9 cellular contexts compared by ENCODE assay signal in the genomic region with DNA sequence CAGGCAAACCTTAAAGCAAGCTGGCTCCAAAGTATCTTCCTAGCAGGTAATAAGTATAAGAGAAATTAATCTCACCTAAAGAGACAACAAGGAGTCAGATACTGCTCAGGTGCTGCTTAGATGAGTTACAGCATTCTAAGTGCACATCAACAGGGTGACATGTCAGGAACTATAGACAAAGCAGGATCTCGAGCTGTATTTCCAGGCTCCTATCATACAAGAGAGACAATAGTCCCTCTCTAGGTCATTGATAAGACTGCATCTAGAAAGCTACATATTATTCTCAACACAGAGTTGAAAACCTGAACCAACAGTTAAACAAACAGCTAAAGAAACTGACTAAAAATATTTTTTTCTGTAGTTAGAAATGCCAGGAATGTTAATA. TPM values are rescaled to one million over a fixed set of nuclear protein-coding genes. Genes with fewer than 3 reads are reported as not detected.
DNase-seq lines count a peak whose midpoint lies in the region; ATAC-seq, FAIRE-seq and TF ChIP-seq lines count a peak whose summit lies in the region.
"Had no signal": no experiment of that assay in that cellular context is flagged by ENCODE, and none has a peak within 500 bp of the region (broad histone marks: within the 10 kb centered on the region; RNA-seq: fewer than 3 reads in every experiment).

No MANE protein-coding gene starts in this region.

- FAIRE-seq in pancreas (lab: Jason Lieb, UNC), result no peak

- peak; percentile 12 for TF ChIP-seq CTCF in cardiac muscle cell (IDR thresholded peaks at IDR 0.05; ENCODE audit: low read depth, low read length)
- peak; percentile 54 for TF ChIP-seq CTCF in SK-N-SH (IDR thresholded peaks at IDR 0.05)
- TF ChIP-seq CTCF in type B pancreatic cell (conservative IDR thresholded peaks at IDR 0.05), result peak; percentile 64
- TF ChIP-seq CTCF in pancreas (IDR thresholded peaks at IDR 0.05), result no peak

- H3K9me3 ChIP-seq in cardiac muscle cell (ENCODE audit: low read depth), result no peaks in the 10 kb centered on the region
- no peaks in the 10 kb centered on the region for H3K9me3 ChIP-seq in SK-N-SH
- H3K9me3 ChIP-seq in pancreas, result no peaks in the 10 kb centered on the region

- DNase-seq in cardiac muscle cell (ENCODE audit: low read depth in 1 of 2, low spot score in 1 of 2) (no peak), Right ventricle myocardium superior (no peak), SK-N-SH (no peak), inferior parietal cortex (ENCODE audit: extremely low spot score) (peak; percentile 64), type B pancreatic cell (ENCODE audit: extremely low spot score, unreplicated experiment) (no peak), pancreas (no peak), posterior vena cava (ENCODE audit: low spot score) (no peak)
- DNase-seq: DMS79 had no signal

- peak; percentile 19; the same call in 1 of the 2 replicates for TF ChIP-seq RAD21 in SK-N-SH (IDR thresholded peaks at IDR 0.05; ENCODE audit: low read length)

- ATAC-seq in Right ventricle myocardium superior (ENCODE audit: poor library complexity) (no peak), pancreas (no peak), HG02798 (IDR thresholded peaks at IDR 0.05; ENCODE audit: poor library complexity, unreplicated experiment) (no peak)

- TF ChIP-seq EP300 in SK-N-SH (IDR thresholded peaks at IDR 0.05; ENCODE audit: borderline replicate concordance in 1 of 2, low read depth in 1 of 2, low read length in 1 of 2), result no peak

- intact Hi-C loops in Right ventricle myocardium superior (cut with DNase I) (no loop called here), pancreas (cut with DNase I) (no loop called here), posterior vena cava (cut with DNase I) (no loop called here)

- H3K27me3 Mint-ChIP-seq in type B pancreatic cell, result no peaks in the 10 kb centered on the region

- H4K20me1 ChIP-seq in SK-N-SH (ENCODE audit: insufficient read depth), result peaks cover 19% of the 10 kb centered on the region; the same call in 1 of the 2 replicates

- peaks cover 38% of the 10 kb centered on the region for H3K4me1 Mint-ChIP-seq in type B pancreatic cell (ENCODE audit: unreplicated experiment)

- H3K27me3 ChIP-seq in cardiac muscle cell (no peaks in the 10 kb centered on the region), SK-N-SH (ENCODE audit: insufficient read depth) (no peaks in the 10 kb centered on the region), pancreas (no peaks in the 10 kb centered on the region)

- no peak overlapping the region for H3K27ac Mint-ChIP-seq in type B pancreatic cell

- H3K4me1 ChIP-seq in cardiac muscle cell (ENCODE audit: low read depth), result peaks cover 29% of the 10 kb centered on the region
- peaks cover 0 to 33% of the 10 kb centered on the region in 2 experiments; a peak in 3 of 4 replicates for H3K4me1 ChIP-seq in SK-N-SH (ENCODE audit: control insufficient read depth in 1 of 2, insufficient read depth in 2 of 2, low read depth in 1 of 2, low read length in 1 of 2)
- peaks cover 26 to 46% (median 45%) of the 10 kb centered on the region in 3 donors for H3K4me1 ChIP-seq in pancreas

- H3K4me3 ChIP-seq in cardiac muscle cell (peak overlapping the region; percentile 78), SK-N-SH (ENCODE audit: low read depth in 2 of 2, low read length in 1 of 2) (no peak overlapping the region; a peak in 1 of 4 replicates), pancreas (no peak overlapping the region)

- H3K9ac ChIP-seq in SK-N-SH, result no peak overlapping the region; the same call in 1 of the 2 replicates

- CTCF ChIA-PET in SK-N-SH (lab: Yijun Ruan, JAX), result interaction anchor here (0.7 kb wide), 1 partner anchor 862 kb away, joined by 3 read pairs; no protein-coding TSS in a partner anchor

- POLR2A ChIA-PET in SK-N-SH (lab: Yijun Ruan, JAX), result no interaction called here

- no peaks in the 10 kb centered on the region for H3K36me3 ChIP-seq in cardiac muscle cell
- H3K36me3 ChIP-seq in SK-N-SH (replicated peaks in 1 of 2; ENCODE audit: control insufficient read depth in 1 of 2, insufficient read depth in 2 of 2, low read length in 1 of 2), result no peaks in the 10 kb centered on the region
- no peaks in the 10 kb centered on the region for H3K36me3 ChIP-seq in pancreas

- 23% methylated on average over 1 of the region's 1 CpG for WGBS in SK-N-SH (ENCODE audit: low lambda C conversion rate)
- WGBS in pancreas, 2 donors, result 19 to 29% methylated on average over 1 of the region's 1 CpG

- H3K4me3 Mint-ChIP-seq in type B pancreatic cell, result peak overlapping the region; percentile 99

- H3K36me3 Mint-ChIP-seq in type B pancreatic cell, result no peaks in the 10 kb centered on the region

- no peak overlapping the region for H2AFZ ChIP-seq in SK-N-SH (ENCODE audit: low read depth)

- H3K9me3 Mint-ChIP-seq in type B pancreatic cell, result no peaks in the 10 kb centered on the region

- no peak overlapping the region for H3K27ac ChIP-seq in cardiac muscle cell
- H3K27ac ChIP-seq in SK-N-SH (ENCODE audit: low read depth in 2 of 2, low read length in 1 of 2), result peak overlapping the region; percentile 58 to 77; a peak in 3 of 4 replicates
- H3K27ac ChIP-seq in pancreas, result peak overlapping the region in 2 of 4 donors; percentile 49 to 59

- H3K4me2 ChIP-seq in SK-N-SH, result peak overlapping the region; percentile 90

- no peaks in the 10 kb centered on the region for H3K9me2 ChIP-seq in SK-N-SH

- peaks cover 21% of the 10 kb centered on the region for H3F3A ChIP-seq in SK-N-SH (replicated peaks; ENCODE audit: insufficient read depth)

- peaks cover 86% of the 10 kb centered on the region for H3K79me2 ChIP-seq in SK-N-SH (ENCODE audit: insufficient read depth)

TF ChIP-seq in SK-N-SH, 30 proteins besides CTCF, POLR2A, EP300 and RAD21:
- TF ChIP-seq FOXJ3 (CRISPR knock-in tag; IDR thresholded peaks at IDR 0.05) (no peak), RCOR1 (IDR thresholded peaks at IDR 0.05; ENCODE audit: low read length) (no peak), TEAD4 (IDR thresholded peaks at IDR 0.05; ENCODE audit: borderline replicate concordance, insufficient read depth) (no peak), CHD2 (IDR thresholded peaks at IDR 0.05; ENCODE audit: low read length, partially characterized antibody) (no peak), ELF1 (IDR thresholded peaks at IDR 0.05) (no peak), NRF1 (IDR thresholded peaks at IDR 0.05; ENCODE audit: low read depth, low read length) (no peak), GABPA (IDR thresholded peaks at IDR 0.05; ENCODE audit: low read depth) (no peak), TCF12 (IDR thresholded peaks at IDR 0.05) (no peak), TAF1 (IDR thresholded peaks at IDR 0.05; ENCODE audit: borderline replicate concordance, low read depth, low read length) (no peak), RFX5 (IDR thresholded peaks at IDR 0.05; ENCODE audit: low read length) (no peak), FOXM1 (IDR thresholded peaks at IDR 0.05; ENCODE audit: low read depth) (no peak), NFIC (IDR thresholded peaks at IDR 0.05; ENCODE audit: borderline replicate concordance) (no peak)
- TF ChIP-seq, protein P1, sequence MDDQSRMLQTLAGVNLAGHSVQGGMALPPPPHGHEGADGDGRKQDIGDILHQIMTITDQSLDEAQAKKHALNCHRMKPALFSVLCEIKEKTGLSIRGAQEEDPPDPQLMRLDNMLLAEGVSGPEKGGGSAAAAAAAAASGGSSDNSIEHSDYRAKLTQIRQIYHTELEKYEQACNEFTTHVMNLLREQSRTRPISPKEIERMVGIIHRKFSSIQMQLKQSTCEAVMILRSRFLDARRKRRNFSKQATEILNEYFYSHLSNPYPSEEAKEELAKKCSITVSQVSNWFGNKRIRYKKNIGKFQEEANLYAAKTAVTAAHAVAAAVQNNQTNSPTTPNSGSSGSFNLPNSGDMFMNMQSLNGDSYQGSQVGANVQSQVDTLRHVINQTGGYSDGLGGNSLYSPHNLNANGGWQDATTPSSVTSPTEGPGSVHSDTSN (IDR thresholded peaks at IDR 0.05), result no peak
- TF ChIP-seq, protein P2, sequence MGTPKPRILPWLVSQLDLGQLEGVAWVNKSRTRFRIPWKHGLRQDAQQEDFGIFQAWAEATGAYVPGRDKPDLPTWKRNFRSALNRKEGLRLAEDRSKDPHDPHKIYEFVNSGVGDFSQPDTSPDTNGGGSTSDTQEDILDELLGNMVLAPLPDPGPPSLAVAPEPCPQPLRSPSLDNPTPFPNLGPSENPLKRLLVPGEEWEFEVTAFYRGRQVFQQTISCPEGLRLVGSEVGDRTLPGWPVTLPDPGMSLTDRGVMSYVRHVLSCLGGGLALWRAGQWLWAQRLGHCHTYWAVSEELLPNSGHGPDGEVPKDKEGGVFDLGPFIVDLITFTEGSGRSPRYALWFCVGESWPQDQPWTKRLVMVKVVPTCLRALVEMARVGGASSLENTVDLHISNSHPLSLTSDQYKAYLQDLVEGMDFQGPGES (IDR thresholded peaks at IDR 0.05; ENCODE audit: low read depth, low read length), result no peak
- TF ChIP-seq, protein P3, sequence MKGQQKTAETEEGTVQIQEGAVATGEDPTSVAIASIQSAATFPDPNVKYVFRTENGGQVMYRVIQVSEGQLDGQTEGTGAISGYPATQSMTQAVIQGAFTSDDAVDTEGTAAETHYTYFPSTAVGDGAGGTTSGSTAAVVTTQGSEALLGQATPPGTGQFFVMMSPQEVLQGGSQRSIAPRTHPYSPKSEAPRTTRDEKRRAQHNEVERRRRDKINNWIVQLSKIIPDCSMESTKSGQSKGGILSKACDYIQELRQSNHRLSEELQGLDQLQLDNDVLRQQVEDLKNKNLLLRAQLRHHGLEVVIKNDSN (IDR thresholded peaks at IDR 0.05; ENCODE audit: borderline replicate concordance, low read depth), result no peak
- TF ChIP-seq, protein P4, sequence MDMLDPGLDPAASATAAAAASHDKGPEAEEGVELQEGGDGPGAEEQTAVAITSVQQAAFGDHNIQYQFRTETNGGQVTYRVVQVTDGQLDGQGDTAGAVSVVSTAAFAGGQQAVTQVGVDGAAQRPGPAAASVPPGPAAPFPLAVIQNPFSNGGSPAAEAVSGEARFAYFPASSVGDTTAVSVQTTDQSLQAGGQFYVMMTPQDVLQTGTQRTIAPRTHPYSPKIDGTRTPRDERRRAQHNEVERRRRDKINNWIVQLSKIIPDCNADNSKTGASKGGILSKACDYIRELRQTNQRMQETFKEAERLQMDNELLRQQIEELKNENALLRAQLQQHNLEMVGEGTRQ (IDR thresholded peaks at IDR 0.05; ENCODE audit: borderline replicate concordance, low read depth, low read length), result no peak

RNA-seq across cellular contexts. Expression of a gene that starts 3.9 kb away (rescaled TPM):
- total RNA-seq in cardiac muscle cell (45.9 and 73.1 TPM in 2 replicates), Right ventricle myocardium superior (27.9 TPM), type B pancreatic cell (ENCODE audit: low replicate concordance) (62.8 and 63.4 TPM in 2 replicates), pancreas (10 to 100 TPM; 50.2 to 72.7 (median 52.6) TPM), posterior vena cava (10 to 100 TPM; 23.7 to 30.2 TPM)
- polyA plus RNA-seq in cardiac muscle cell (48.3 and 68.6 TPM in 2 replicates), SK-N-SH (2012; rRNA removed) (8.0 and 9.5 TPM in 2 replicates), pancreas (10 to 100 TPM; 10.5 to 16.2 TPM)
- polyA plus RNA-seq in SK-N-SH (2012; cell fraction: cytosol; rRNA removed), result 12.3 and 14.5 TPM in 2 replicates
- 8.9 and 10.3 TPM in 2 replicates for polyA plus RNA-seq in SK-N-SH (2012; cell fraction: nucleus; rRNA removed)

Comparison
In these comparisons a context has a peak if more than half of its experiments do, and no peak if none do; other contexts are left out.
1. CTCF ChIP-seq: peak in cardiac muscle cell (single experiment), SK-N-SH (single experiment) and type B pancreatic cell (single experiment); none in pancreas (0 of 4).